1 cellular context compared by ENCODE assay signal in genomic region chr1:97903626-97904025, GRCh38.
TF ChIP-seq lines count a peak whose summit lies in the region.

No MANE protein-coding gene starts in this region.

TF ChIP-seq in IMR-90, 13 proteins besides CTCF, POLR2A, EP300 and RAD21 (continued from another document):
- TF ChIP-seq USF2 (IDR thresholded peaks at IDR 0.05; ENCODE audit: low read depth, low read length) (no peak), FOS (IDR thresholded peaks at IDR 0.05; ENCODE audit: low read depth, low read length) (no peak), SMC3 (IDR thresholded peaks at IDR 0.05; ENCODE audit: low read depth, low read length) (no peak), BHLHE40 (IDR thresholded peaks at IDR 0.05; ENCODE audit: low read depth, low read length) (no peak), CHD1 (IDR thresholded peaks at IDR 0.05; ENCODE audit: low read depth, low read length) (no peak), MXI1 (IDR thresholded peaks at IDR 0.05; ENCODE audit: borderline replicate concordance, low read depth, low read length) (no peak), NFE2L2 (IDR thresholded peaks at IDR 0.05; ENCODE audit: low read depth, low read length) (no peak), RFX5 (IDR thresholded peaks at IDR 0.05; ENCODE audit: low read depth, low read length) (no peak), MAZ (IDR thresholded peaks at IDR 0.05; ENCODE audit: borderline replicate concordance, low read depth, low read length) (no peak), MAFK (IDR thresholded peaks at IDR 0.05; ENCODE audit: low read depth, low read length) (no peak), RCOR1 (IDR thresholded peaks at IDR 0.05; ENCODE audit: insufficient replicate concordance, low read length) (no peak), ELK1 (IDR thresholded peaks at IDR 0.05; ENCODE audit: borderline replicate concordance, low read depth, low read length) (no peak)
